ENCODE assay signal across 18 cellular contexts in the genomic region with DNA sequence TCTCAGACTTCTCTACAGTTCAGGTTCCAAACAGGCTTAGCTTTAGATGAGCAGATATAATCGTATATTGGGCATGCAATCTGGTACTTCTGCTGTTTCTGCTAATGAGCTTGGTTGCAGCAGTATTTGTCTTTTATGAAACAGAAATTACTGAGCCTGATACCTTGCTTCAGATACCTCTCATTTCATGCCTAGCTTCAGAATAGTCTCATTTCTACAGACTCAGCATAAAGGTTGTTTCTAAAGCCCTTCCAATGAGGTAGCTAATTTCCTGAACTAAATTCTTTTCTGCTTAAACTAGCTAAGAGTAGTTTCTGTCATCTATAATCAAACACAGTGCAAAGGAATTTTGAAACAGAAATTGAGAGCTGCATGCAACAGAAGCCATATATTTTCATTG.
"Had no signal": no experiment of that assay in that cellular context is flagged by ENCODE, and none has a peak within 500 bp of the region (broad histone marks: within the 10 kb centered on the region; RNA-seq: fewer than 3 reads in every experiment).

No MANE protein-coding gene starts in this region.

- H3K36me3 ChIP-seq: gastroesophageal sphincter, lower lobe of right lung, neural progenitor cell, upper lobe of left lung had no signal

- H3K27ac Mint-ChIP-seq: activated naive CD4-positive, alpha-beta T cell treated with anti-CD3 and anti-CD28 coated beads, Interleukin-2, amount 50 U/mL, for 24 hours; brain; naive thymus-derived CD8-positive, alpha-beta T cell; neural progenitor cell had no signal

- H3K9me3 ChIP-seq: gastroesophageal sphincter, lower lobe of right lung, upper lobe of left lung had no signal

- ATAC-seq: gastroesophageal sphincter; left lobe of liver; lower lobe of right lung; naive thymus-derived CD8-positive, alpha-beta T cell; stimulated activated naive CD8-positive, alpha-beta T cell treated with anti-CD3 and anti-CD28 coated beads, Interleukin-15, Interleukin-2, amounts not matched to agents 100 U/mL and 50 U/mL, for 24 hours had no signal

- H2AFZ ChIP-seq: neural progenitor cell had no signal

- H3K9ac ChIP-seq: neural progenitor cell had no signal

- H3K4me1 ChIP-seq: gastroesophageal sphincter, lower lobe of right lung, neural progenitor cell, upper lobe of left lung had no signal

- H3K27me3 ChIP-seq: gastroesophageal sphincter, neural progenitor cell, upper lobe of left lung had no signal

- H3K4me1 Mint-ChIP-seq: activated naive CD4-positive, alpha-beta T cell treated with anti-CD3 and anti-CD28 coated beads, Interleukin-2, amount 50 U/mL, for 24 hours; brain; naive thymus-derived CD8-positive, alpha-beta T cell; neural progenitor cell had no signal

- H3K4me2 ChIP-seq: neural progenitor cell had no signal

- H3K36me3 Mint-ChIP-seq: activated naive CD4-positive, alpha-beta T cell treated with anti-CD3 and anti-CD28 coated beads, Interleukin-2, amount 50 U/mL, for 24 hours; brain; naive thymus-derived CD8-positive, alpha-beta T cell; neural progenitor cell had no signal

- H3K27me3 Mint-ChIP-seq: activated naive CD4-positive, alpha-beta T cell treated with anti-CD3 and anti-CD28 coated beads, Interleukin-2, amount 50 U/mL, for 24 hours; brain had no signal

- H3K27ac ChIP-seq: gastroesophageal sphincter, lower lobe of right lung, neural progenitor cell, upper lobe of left lung had no signal

- H3K4me3 ChIP-seq: gastroesophageal sphincter, lower lobe of right lung, neural progenitor cell, upper lobe of left lung had no signal

- DNase-seq: activated gamma-delta T cell treated with Interleukin-2 at 50 U/mL for 16 hours; activated T-cell treated with anti-CD3 and anti-CD28 coated beads, Interleukin-2, amount 50 U/mL, for 1 hour; anterior cingulate cortex; dermis blood vessel endothelial cell; effector CD8-positive, alpha-beta T cell; head of caudate nucleus; hypothalamus; lower lobe of right lung; naive thymus-derived CD8-positive, alpha-beta T cell; stimulated activated CD4-positive, alpha-beta T cell treated with anti-CD3 and anti-CD28 coated beads, Interleukin-4, amount 100 ng/mL, for 4 hours; stimulated activated naive CD8-positive, alpha-beta T cell treated with anti-CD3 and anti-CD28 coated beads, Interleukin-15, Interleukin-2, amounts not matched to agents 100 U/mL and 50 U/mL, for 24 hours; T-helper 9 cell had no signal

- H3K4me3 Mint-ChIP-seq: activated naive CD4-positive, alpha-beta T cell treated with anti-CD3 and anti-CD28 coated beads, Interleukin-2, amount 50 U/mL, for 24 hours; brain; naive thymus-derived CD8-positive, alpha-beta T cell; neural progenitor cell had no signal
